Comparison of ENCODE assay signal across 1 cellular context in the genomic region with DNA sequence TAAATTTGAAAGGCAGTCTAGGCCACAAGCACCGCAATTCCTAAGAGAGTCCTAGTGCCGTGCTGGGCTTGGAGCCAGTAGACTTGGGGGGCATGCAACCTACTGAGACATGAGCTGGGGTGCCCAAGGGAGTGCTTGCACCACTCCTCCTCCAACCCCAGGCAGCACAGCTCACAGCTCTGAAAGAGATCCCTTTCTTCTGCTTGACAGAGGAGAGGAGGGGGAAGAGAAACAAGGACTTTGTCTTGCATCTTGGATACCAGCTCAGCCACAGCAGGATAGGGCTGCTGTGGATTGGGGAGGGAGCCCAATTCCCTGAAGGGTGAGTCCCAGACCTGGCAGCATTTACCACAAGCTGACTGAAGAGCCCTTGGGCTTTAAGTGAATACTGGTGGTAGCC.
TF ChIP-seq lines count a peak whose summit lies in the region.

No MANE protein-coding gene starts in this region.

TF ChIP-seq in GM23338, 12 proteins besides CTCF, POLR2A, EP300 and RAD21 (continued from another document):
- TF ChIP-seq REST (IDR thresholded peaks at IDR 0.05; ENCODE audit: unreplicated experiment) = no peak
